ENCODE assay signal across 20 cellular contexts in the genomic region with DNA sequence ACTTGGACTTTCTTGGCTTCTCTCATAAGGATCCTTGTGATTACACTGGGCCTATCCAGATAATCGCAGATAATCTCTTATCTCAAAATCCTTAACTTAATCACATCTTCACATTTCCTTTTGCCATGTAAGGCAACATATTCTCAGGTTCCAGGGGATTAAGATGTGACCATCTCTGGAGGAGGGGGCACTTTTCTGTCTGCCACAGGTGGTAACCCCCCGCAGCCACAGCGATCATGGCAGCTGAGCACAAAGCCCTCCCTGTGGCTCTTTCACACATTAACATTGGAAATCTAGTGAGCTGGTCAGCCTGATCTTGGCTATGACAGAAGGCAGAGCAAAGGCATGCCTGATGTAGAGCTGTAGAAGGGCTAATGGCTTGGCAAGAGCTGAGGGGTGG.
DNase-seq lines count a peak whose midpoint lies in the region; TF ChIP-seq lines count a peak whose summit lies in the region.
"Had no signal": no experiment of that assay in that cellular context is flagged by ENCODE, and none has a peak within 500 bp of the region (broad histone marks: within the 10 kb centered on the region; RNA-seq: fewer than 3 reads in every experiment).

No MANE protein-coding gene starts in this region.

- H3K4me1 Mint-ChIP-seq in endodermal cell = peaks cover 19% of the 10 kb centered on the region
- H3K4me1 Mint-ChIP-seq: CD14-positive monocyte; CD4-positive, alpha-beta memory T cell; CD4-positive, CD25-positive, alpha-beta regulatory T cell; CD8-positive, alpha-beta memory T cell had no signal

- intact Hi-C loops in stomach (cut with DNase I; ENCODE audit: low total_unique reads) = no loop called here

- H3K4me2 ChIP-seq in neuronal stem cell (ENCODE audit: insufficient read depth, low read length, poor library complexity, severe bottlenecking) = no peak overlapping the region
- H3K4me2 ChIP-seq: BLaER1 had no signal

- H3K4ac ChIP-seq in neuronal stem cell (ENCODE audit: low read length) = no peak overlapping the region

- H2BK12ac ChIP-seq in neuronal stem cell (ENCODE audit: low read length) = no peak overlapping the region

- H2AK5ac ChIP-seq in neuronal stem cell (ENCODE audit: low read depth, low read length) = no peak overlapping the region

- H2BK120ac ChIP-seq in neuronal stem cell (ENCODE audit: low read depth, low read length) = no peak overlapping the region

- no peak for TF ChIP-seq CTCF in endodermal cell (conservative IDR thresholded peaks at IDR 0.05)
- TF ChIP-seq CTCF in stomach (IDR thresholded peaks at IDR 0.05) = no peak

- peak; percentile 12 for DNase-seq in NCI-H524 treated with DMSO at 0.1 percent for 48 hours (lab: John Stamatoyannopoulos, UW)
- peak; percentile 32 for DNase-seq in NCI-H82 treated with DMSO at 0.1 percent for 48 hours (lab: John Stamatoyannopoulos, UW; ENCODE audit: unreplicated experiment)
- peak; percentile 75 for DNase-seq in endodermal cell
- DNase-seq in neuronal stem cell (ENCODE audit: low spot score) = no peak
- DNase-seq in NCI-H69 (lab: John Stamatoyannopoulos, UW) = no peak
- DNase-seq in KG1 (lab: John Stamatoyannopoulos, UW) = no peak
- no peak for DNase-seq in stomach
- DNase-seq in effector memory CD4-positive, alpha-beta T cell = no peak
- DNase-seq: 8988T; ACHN; BE2C; C1 segment of cervical spinal cord; CD4-positive, alpha-beta memory T cell; CD4-positive, CD25-positive, alpha-beta regulatory T cell; CD8-positive, alpha-beta memory T cell; COR-L47; DMS79 treated with DMSO at 0.1 percent for 48 hours; GF-D8 had no signal

- H3K4me3 ChIP-seq in endodermal cell (ENCODE audit: low read length) (peak overlapping the region; percentile 39), neuronal stem cell (ENCODE audit: low read length in 2 of 2) (no peak overlapping the region), stomach (no peak overlapping the region)
- H3K4me3 ChIP-seq in effector memory CD4-positive, alpha-beta T cell (ENCODE audit: insufficient read depth, low read depth, low read length, poor library complexity, severe bottlenecking) = no peak overlapping the region
- H3K4me3 ChIP-seq: BLaER1 had no signal

- no peak overlapping the region for H3K27ac Mint-ChIP-seq in endodermal cell
- H3K27ac Mint-ChIP-seq: CD14-positive monocyte; CD4-positive, alpha-beta memory T cell; CD8-positive, alpha-beta memory T cell had no signal

- no peak overlapping the region for H2BK15ac ChIP-seq in neuronal stem cell (ENCODE audit: low read length)

- H3K9ac ChIP-seq in endodermal cell (ENCODE audit: extremely low read depth, low read length, poor library complexity, severe bottlenecking) (no peak overlapping the region), neuronal stem cell (ENCODE audit: low read depth, low read length, poor library complexity) (peak overlapping the region; percentile 45)
- H3K9ac ChIP-seq: BLaER1 had no signal

- no peak for TF ChIP-seq EP300 in stomach (IDR thresholded peaks at IDR 0.05)

- H3K14ac ChIP-seq in neuronal stem cell (ENCODE audit: low read length) = peak overlapping the region; percentile 61

- H3K9me3 Mint-ChIP-seq in endodermal cell = no peaks in the 10 kb centered on the region
- H3K9me3 Mint-ChIP-seq: CD8-positive, alpha-beta memory T cell had no signal

- no peak for TF ChIP-seq POLR2A in stomach (IDR thresholded peaks at IDR 0.05)

- peaks cover 55% of the 10 kb centered on the region for H3K27me3 ChIP-seq in endodermal cell (ENCODE audit: control insufficient read depth, insufficient read depth, low read length, poor library complexity, severe bottlenecking)
- no peaks in the 10 kb centered on the region for H3K27me3 ChIP-seq in neuronal stem cell (ENCODE audit: control insufficient read depth in 3 of 3, insufficient read depth in 3 of 3, low read depth in 1 of 3, low read length in 3 of 3)
- H3K27me3 ChIP-seq in stomach = peaks cover 0 to 6% (median 0%) of the 10 kb centered on the region in 3 donors
- H3K27me3 ChIP-seq in effector memory CD4-positive, alpha-beta T cell (replicated peaks; ENCODE audit: control insufficient read depth, insufficient read depth, low read length, poor library complexity, severe bottlenecking) = no peaks in the 10 kb centered on the region
- H3K27me3 ChIP-seq: BE2C, BLaER1 had no signal

- no peaks in the 10 kb centered on the region for H3K79me1 ChIP-seq in neuronal stem cell (ENCODE audit: low read depth, low read length)

- H3K4me3 Mint-ChIP-seq in endodermal cell = no peak overlapping the region
- H3K4me3 Mint-ChIP-seq: CD14-positive monocyte; CD4-positive, alpha-beta memory T cell; CD4-positive, CD25-positive, alpha-beta regulatory T cell; CD8-positive, alpha-beta memory T cell had no signal

- H3K9me3 ChIP-seq in endodermal cell (ENCODE audit: control insufficient read depth, low read length) = no peaks in the 10 kb centered on the region
- no peaks in the 10 kb centered on the region for H3K9me3 ChIP-seq in neuronal stem cell (replicated peaks in 1 of 2; ENCODE audit: control insufficient read depth in 2 of 2, insufficient read depth in 1 of 2, low read depth in 1 of 2, low read length in 2 of 2)
- no peaks in the 10 kb centered on the region for H3K9me3 ChIP-seq in stomach
- H3K9me3 ChIP-seq in effector memory CD4-positive, alpha-beta T cell (ENCODE audit: control insufficient read depth, low read length) = no peaks in the 10 kb centered on the region
- H3K9me3 ChIP-seq: BE2C, BLaER1 had no signal

- H3K4me1 ChIP-seq in endodermal cell (ENCODE audit: control insufficient read depth, insufficient read depth, low read length) = peaks cover 13% of the 10 kb centered on the region
- H3K4me1 ChIP-seq in neuronal stem cell (ENCODE audit: control insufficient read depth in 2 of 2, insufficient read depth in 1 of 2, low read depth in 1 of 2, low read length in 2 of 2) = peaks cover 0 to 2% of the 10 kb centered on the region in 2 donors
- H3K4me1 ChIP-seq in stomach = no peaks in the 10 kb centered on the region
- no peaks in the 10 kb centered on the region for H3K4me1 ChIP-seq in effector memory CD4-positive, alpha-beta T cell (ENCODE audit: control insufficient read depth, insufficient read depth, low read length, poor library complexity, severe bottlenecking)
- H3K4me1 ChIP-seq: BE2C, BLaER1 had no signal

- no peak overlapping the region for H2BK5ac ChIP-seq in neuronal stem cell (ENCODE audit: low read length)

- H4K91ac ChIP-seq in neuronal stem cell (ENCODE audit: low read depth, low read length, poor library complexity) = no peak overlapping the region

- H3K27ac ChIP-seq in endodermal cell (ENCODE audit: low read depth, low read length) (no peak overlapping the region), neuronal stem cell (replicated peaks; ENCODE audit: low read length) (no peak overlapping the region), stomach (no peak overlapping the region)
- no peak overlapping the region for H3K27ac ChIP-seq in effector memory CD4-positive, alpha-beta T cell (ENCODE audit: insufficient read depth, low read length, poor library complexity, severe bottlenecking)
- H3K27ac ChIP-seq: BLaER1 had no signal

- no peak overlapping the region for H2AFZ ChIP-seq in neuronal stem cell (ENCODE audit: low read length)

- H3K18ac ChIP-seq in neuronal stem cell (ENCODE audit: low read length) = peak overlapping the region; percentile 62

- H3K23ac ChIP-seq in neuronal stem cell (ENCODE audit: low read depth, low read length, poor library complexity) = peak overlapping the region; percentile 27

- H4K8ac ChIP-seq in neuronal stem cell (ENCODE audit: low read depth, low read length) = no peak overlapping the region

- peaks cover 74% of the 10 kb centered on the region for H3K27me3 Mint-ChIP-seq in endodermal cell (ENCODE audit: insufficient read depth)

- no peaks in the 10 kb centered on the region for H3K36me3 ChIP-seq in endodermal cell (ENCODE audit: control insufficient read depth, insufficient read depth, low read length)
- no peaks in the 10 kb centered on the region for H3K36me3 ChIP-seq in neuronal stem cell (replicated peaks in 1 of 2; ENCODE audit: control insufficient read depth in 2 of 2, insufficient read depth in 2 of 2, low read length in 2 of 2)
- H3K36me3 ChIP-seq in stomach = no peaks in the 10 kb centered on the region
- no peaks in the 10 kb centered on the region for H3K36me3 ChIP-seq in effector memory CD4-positive, alpha-beta T cell (ENCODE audit: control insufficient read depth, insufficient read depth, low read length)
- H3K36me3 ChIP-seq: BE2C, BLaER1 had no signal

- H3K36me3 Mint-ChIP-seq in endodermal cell (ENCODE audit: low read depth) = no peaks in the 10 kb centered on the region
- H3K36me3 Mint-ChIP-seq: CD14-positive monocyte; CD4-positive, alpha-beta memory T cell; CD4-positive, CD25-positive, alpha-beta regulatory T cell; CD8-positive, alpha-beta memory T cell had no signal

- WGBS in endodermal cell (ENCODE audit: insufficient coverage in 1 of 2, insufficient read length in 1 of 2), 2 experiments = 47 to 67% methylated on average over 1 to 3 of the region's 3 CpGs
- no CpG with 5 or more reads among the region's 3 CpGs for WGBS in neuronal stem cell (ENCODE audit: extremely low coverage in 2 of 2, insufficient read length in 2 of 2, insufficient replicate concordance in 1 of 2), 2 donors
- WGBS in stomach, 5 donors = 60 to 84% (median 74%) methylated on average over 3 of the region's 3 CpGs

Comparison
In these comparisons a context has a peak if more than half of its experiments do, and no peak if none do; other contexts are left out.
1. DNase-seq: peak in NCI-H524 treated with DMSO at 0.1 percent for 48 hours (single experiment), NCI-H82 treated with DMSO at 0.1 percent for 48 hours (single experiment) and endodermal cell (single experiment); none in neuronal stem cell (single experiment), NCI-H69 (single experiment), KG1 (single experiment), stomach (single experiment) and effector memory CD4-positive, alpha-beta T cell (0 of 3).